23 cellular contexts compared by ENCODE assay signal in genomic region chr2:202194418-202194817, GRCh38. TPM values are rescaled to one million over a fixed set of nuclear protein-coding genes. Genes with fewer than 3 reads are reported as not detected.
DNase-seq lines count a peak whose midpoint lies in the region; ATAC-seq, FAIRE-seq and TF ChIP-seq lines count a peak whose summit lies in the region.
"Had no signal": no experiment of that assay in that cellular context is flagged by ENCODE, and none has a peak within 500 bp of the region (broad histone marks: within the 10 kb centered on the region; RNA-seq: fewer than 3 reads in every experiment).

No MANE protein-coding gene starts in this region.

- FAIRE-seq in HepG2 (lab: Jason Lieb, UNC) = no peak
- FAIRE-seq: A549, D721Med, G401.6, GM12891, GM19239 had no signal

- no peak overlapping the region for H3K4me2 ChIP-seq in HepG2 (ENCODE audit: low read depth, low read length)
- no peak overlapping the region for H3K4me2 ChIP-seq in osteoblast (ENCODE audit: insufficient read depth, low read length)
- H3K4me2 ChIP-seq: A549; BLaER1 treated with 17β-estradiol and CSF1 and Interleukin-3, amounts not matched to agents 10 nM and 100 nM had no signal

- intact Hi-C loops in HepG2 (cut with micrococcal nuclease; ENCODE audit: unreplicated experiment) = no loop called here
- intact Hi-C loops in esophagus muscularis mucosa (cut with DNase I) = no loop called here
- intact Hi-C loops in prostate gland (cut with DNase I) = no loop called here
- intact Hi-C loops in transverse colon (cut with DNase I; ENCODE audit: low total_unique reads) = no loop called here
- intact Hi-C loops in body of pancreas (cut with DNase I) = no loop called here

- H3K36me3 ChIP-seq in liver (ENCODE audit: control insufficient read depth in 4 of 4, insufficient read depth in 3 of 4, low read depth in 1 of 4, low read length in 3 of 4) (no peaks in the 10 kb centered on the region), HepG2 (replicated peaks in 1 of 2; ENCODE audit: control insufficient read depth in 1 of 2, insufficient read depth in 2 of 2, low read length in 2 of 2) (no peaks in the 10 kb centered on the region), esophagus muscularis mucosa (no peaks in the 10 kb centered on the region), osteoblast (ENCODE audit: insufficient read depth, low read length) (no peaks in the 10 kb centered on the region), prostate gland (no peaks in the 10 kb centered on the region), transverse colon (no peaks in the 10 kb centered on the region), body of pancreas (replicated peaks in 1 of 2; ENCODE audit: insufficient read depth in 1 of 2, low read depth in 2 of 2) (no peaks in the 10 kb centered on the region)
- H3K36me3 ChIP-seq: BLaER1 treated with 17β-estradiol and CSF1 and Interleukin-3, amounts not matched to agents 10 nM and 100 nM had no signal

- H3K9me3 ChIP-seq in liver (ENCODE audit: control insufficient read depth in 4 of 4, low read length in 3 of 4) (no peaks in the 10 kb centered on the region), HepG2 (ENCODE audit: low read length) (no peaks in the 10 kb centered on the region), esophagus muscularis mucosa (no peaks in the 10 kb centered on the region), osteoblast (ENCODE audit: low read depth, low read length) (no peaks in the 10 kb centered on the region), prostate gland (no peaks in the 10 kb centered on the region), transverse colon (no peaks in the 10 kb centered on the region), body of pancreas (no peaks in the 10 kb centered on the region)
- H3K9me3 ChIP-seq: A549; BLaER1 treated with 17β-estradiol and CSF1 and Interleukin-3, amounts not matched to agents 10 nM and 100 nM; Caco-2 had no signal

- H3K9ac ChIP-seq in liver (ENCODE audit: low read depth in 1 of 2, low read length in 2 of 2) (no peak overlapping the region), HepG2 (ENCODE audit: insufficient read depth, low read depth, low read length) (no peak overlapping the region)
- H3K9ac ChIP-seq: BLaER1 treated with 17β-estradiol and CSF1 and Interleukin-3, amounts not matched to agents 10 nM and 100 nM had no signal

- TF ChIP-seq POLR2A in HepG2 (IDR thresholded peaks at IDR 0.05; ENCODE audit: insufficient read depth in 1 of 2, low read depth in 2 of 2, low read length in 2 of 2) (no peak), esophagus muscularis mucosa (IDR thresholded peaks at IDR 0.05; ENCODE audit: low read depth) (no peak), prostate gland (IDR thresholded peaks at IDR 0.05) (no peak), transverse colon (IDR thresholded peaks at IDR 0.05) (no peak), body of pancreas (IDR thresholded peaks at IDR 0.05) (no peak)

- H4K20me1 ChIP-seq in HepG2 (ENCODE audit: insufficient read depth, low read length) = no peaks in the 10 kb centered on the region
- no peaks in the 10 kb centered on the region for H4K20me1 ChIP-seq in osteoblast (ENCODE audit: insufficient read depth, low read length)
- H4K20me1 ChIP-seq: BLaER1 treated with 17β-estradiol and CSF1 and Interleukin-3, amounts not matched to agents 10 nM and 100 nM had no signal

- H3K27me3 ChIP-seq in liver (ENCODE audit: control insufficient read depth in 4 of 4, insufficient read depth in 4 of 4, low read length in 3 of 4) (no peaks in the 10 kb centered on the region), HepG2 (ENCODE audit: control insufficient read depth in 1 of 2, insufficient read depth in 2 of 2, low read length in 2 of 2) (no peaks in the 10 kb centered on the region), esophagus muscularis mucosa (no peaks in the 10 kb centered on the region), osteoblast (ENCODE audit: insufficient read depth, low read length) (no peaks in the 10 kb centered on the region), prostate gland (replicated peaks; ENCODE audit: insufficient read depth) (no peaks in the 10 kb centered on the region), transverse colon (no peaks in the 10 kb centered on the region), body of pancreas (no peaks in the 10 kb centered on the region)
- H3K27me3 ChIP-seq: BLaER1 treated with 17β-estradiol and CSF1 and Interleukin-3, amounts not matched to agents 10 nM and 100 nM had no signal

- DNase-seq in HepG2 (ENCODE audit: low spot score) (no peak), esophagus muscularis mucosa (ENCODE audit: extremely low spot score) (peak; percentile 29), left lobe of liver (ENCODE audit: low spot score) (no peak), osteoblast (ENCODE audit: insufficient read length, low spot score, missing footprints) (no peak), prostate gland (ENCODE audit: low spot score) (no peak), transverse colon (no peak), body of pancreas (no peak)
- DNase-seq: AML-193; Caco-2; Calu3; CD4-positive, alpha-beta T cell; CD8-positive, alpha-beta T cell; DMS79 treated with DMSO at 0.1 percent for 48 hours; GF-D8 had no signal

- WGBS in liver = 53% methylated on average over 3 of the region's 3 CpGs
- WGBS in HepG2 (ENCODE audit: low lambda C conversion rate) = 63% methylated on average over 3 of the region's 3 CpGs
- WGBS in esophagus muscularis mucosa = 79% methylated on average over 3 of the region's 3 CpGs
- 85% methylated on average over 3 of the region's 3 CpGs for WGBS in prostate gland
- 67 to 100% methylated on average over 1 to 3 of the region's 3 CpGs for WGBS in transverse colon (ENCODE audit: low coverage in 1 of 2), 2 donors
- WGBS in body of pancreas, 2 donors = 74 to 84% methylated on average over 3 of the region's 3 CpGs

- H3K79me2 ChIP-seq in HepG2 (ENCODE audit: insufficient read depth, low read length) (no peaks in the 10 kb centered on the region), osteoblast (ENCODE audit: insufficient read depth, low read length) (no peaks in the 10 kb centered on the region)

- TF ChIP-seq CTCF in liver (IDR thresholded peaks at IDR 0.05; ENCODE audit: low read depth, low read length, missing input control) (no peak), HepG2 (CRISPR knock-in tag; IDR thresholded peaks at IDR 0.05) (no peak), esophagus muscularis mucosa (IDR thresholded peaks at IDR 0.05) (no peak), osteoblast (IDR thresholded peaks at IDR 0.05; ENCODE audit: extremely low read depth, low read depth, low read length) (no peak), prostate gland (IDR thresholded peaks at IDR 0.05) (no peak), transverse colon (IDR thresholded peaks at IDR 0.05) (no peak), body of pancreas (IDR thresholded peaks at IDR 0.05) (no peak)

- TF ChIP-seq RAD21 in liver (IDR thresholded peaks at IDR 0.05) (no peak), HepG2 (CRISPR knock-in tag; IDR thresholded peaks at IDR 0.05) (no peak)

- CTCF ChIA-PET in HepG2 (lab: Yijun Ruan, JAX; ENCODE audit: low intra/inter-chr PET ratio, low total read pairs) = no interaction called here

- H3K4me1 ChIP-seq in liver (ENCODE audit: control insufficient read depth in 4 of 4, insufficient read depth in 4 of 4, low read length in 3 of 4) = peaks cover 0 to 11% (median 9%) of the 10 kb centered on the region in 4 donors
- H3K4me1 ChIP-seq in HepG2 (ENCODE audit: insufficient read depth, low read length) = no peaks in the 10 kb centered on the region
- no peaks in the 10 kb centered on the region for H3K4me1 ChIP-seq in esophagus muscularis mucosa
- H3K4me1 ChIP-seq in osteoblast (ENCODE audit: insufficient read depth, low read length) = no peaks in the 10 kb centered on the region
- no peaks in the 10 kb centered on the region for H3K4me1 ChIP-seq in prostate gland (replicated peaks)
- H3K4me1 ChIP-seq in transverse colon = no peaks in the 10 kb centered on the region
- no peaks in the 10 kb centered on the region for H3K4me1 ChIP-seq in body of pancreas
- H3K4me1 ChIP-seq: A549, Caco-2 had no signal

- H2AFZ ChIP-seq in HepG2 (ENCODE audit: low read length) (no peak overlapping the region), osteoblast (ENCODE audit: low read length) (peak overlapping the region; percentile 31)

- no peak for TF ChIP-seq EP300 in HepG2 (IDR thresholded peaks at IDR 0.05; ENCODE audit: low read depth in 2 of 2, low read length in 2 of 2)
- no peak for TF ChIP-seq EP300 in HepG2 (CRISPR knock-in tag; IDR thresholded peaks at IDR 0.05; ENCODE audit: borderline replicate concordance)
- TF ChIP-seq EP300 in esophagus muscularis mucosa (IDR thresholded peaks at IDR 0.05) = no peak
- no peak for TF ChIP-seq EP300 in transverse colon (IDR thresholded peaks at IDR 0.05; ENCODE audit: low read depth)

- ATAC-seq in HepG2 (no peak), left lobe of liver (peak; percentile 52), body of pancreas (no peak)
- ATAC-seq: A549; CD8-positive, alpha-beta T cell had no signal

- in situ Hi-C loops in HepG2 (cut with HindIII; ENCODE audit: extremely low pct_ligation_motif_present, low pct_unique_long_range_greater_than_20kb) = no loop called here
- in situ Hi-C loops in transverse colon (cut with MboI; ENCODE audit: low pct_ligation_motif_present in 1 of 4, low pct_unique_long_range_greater_than_20kb in 1 of 4, low sequenced_read_pairs in 3 of 4) = loop anchor here in 1 of 4 donors (25.0 kb wide), 1 partner anchor 332 kb away; no protein-coding TSS in a partner anchor

- no peak overlapping the region for H3K27ac ChIP-seq in liver (ENCODE audit: low read depth in 1 of 2, low read length in 2 of 2)
- H3K27ac ChIP-seq in HepG2 (ENCODE audit: extremely low read length, insufficient read depth, low read length) = no peak overlapping the region
- no peak overlapping the region for H3K27ac ChIP-seq in esophagus muscularis mucosa (replicated peaks in 1 of 4)
- H3K27ac ChIP-seq in osteoblast (ENCODE audit: low read depth, low read length) = no peak overlapping the region
- H3K27ac ChIP-seq in prostate gland = no peak overlapping the region
- no peak overlapping the region for H3K27ac ChIP-seq in transverse colon
- H3K27ac ChIP-seq in body of pancreas = no peak overlapping the region
- H3K27ac ChIP-seq: 22Rv1; A549; BLaER1 treated with 17β-estradiol and CSF1 and Interleukin-3, amounts not matched to agents 10 nM and 100 nM; C4-2B had no signal

- POLR2A ChIA-PET in HepG2 (lab: Yijun Ruan, JAX) = no interaction called here

- BruUV-seq in HepG2 (replicated peaks; lab: Mats Ljungman, UMichigan) = no TSS peak

- H3K4me3 ChIP-seq in liver (ENCODE audit: low read depth in 1 of 3, low read length in 3 of 3) (no peak overlapping the region), HepG2 (replicated peaks in 1 of 3; ENCODE audit: insufficient read depth in 1 of 3, low read depth in 2 of 3, low read length in 3 of 3) (no peak overlapping the region), esophagus muscularis mucosa (no peak overlapping the region), osteoblast (ENCODE audit: insufficient read depth, low read length) (no peak overlapping the region), prostate gland (no peak overlapping the region), transverse colon (no peak overlapping the region), body of pancreas (no peak overlapping the region)
- H3K4me3 ChIP-seq: A549; BLaER1 treated with 17β-estradiol and CSF1 and Interleukin-3, amounts not matched to agents 10 nM and 100 nM had no signal

RNA-seq across cellular contexts. Expression of gene SUMO1, which starts 44.0 kb away (rescaled TPM):
- total RNA-seq in liver (10 to 100 TPM; 42.7 to 51.5 TPM), HepG2 (2016; rRNA removed; fragmentation: Illumina TruSeq; extraction: Trizol) (173 and 267 TPM in 2 replicates), esophagus muscularis mucosa (10 to 100 TPM; 54.6 to 85.6 (median 74.3) TPM), left lobe of liver (46.4 TPM), osteoblast (107 and 111 TPM in 2 replicates), prostate gland (10 to 100 TPM; 70.4 to 95.4 TPM), transverse colon (10 to 100 TPM; 15.3 to 69.1 (median 54.3) TPM), body of pancreas (10 to 100 TPM in 1 of 2 donors, 1 to 10 TPM in 1; 5.6 to 43.8 TPM)
- polyA plus RNA-seq in liver (100 to 1,000 TPM in 1 of 2 donors, 10 to 100 TPM in 1; 51.4 to 139 TPM), HepG2 (2011; rRNA removed) (66.6 and 101 TPM in 2 replicates)
- 49.4 and 50.3 TPM in 2 replicates for total RNA-seq in HepG2 (2016; cell fraction: cytosol; rRNA removed; fragmentation: Illumina TruSeq; extraction: Trizol; ENCODE audit: low read depth)
- 180 and 275 TPM in 2 replicates for total RNA-seq in HepG2 (2016; cell fraction: insoluble cytoplasmic fraction; rRNA removed; fragmentation: Illumina TruSeq; extraction: Trizol)
- 126 and 129 TPM in 2 replicates for total RNA-seq in HepG2 (2016; cell fraction: membrane; rRNA removed; fragmentation: Illumina TruSeq; extraction: Trizol)
- 67.2 and 70.9 TPM in 2 replicates for total RNA-seq in HepG2 (2016; cell fraction: nucleus; rRNA removed; fragmentation: Illumina TruSeq; extraction: Trizol)
- polyA plus RNA-seq in HepG2 (2011; cell fraction: cytosol; rRNA removed) = 30.8 and 49.8 TPM in 2 replicates
- 9.5 and 13.2 TPM in 2 replicates for polyA plus RNA-seq in HepG2 (2011; cell fraction: nucleus; rRNA removed)
- polyA plus RNA-seq in HepG2 (2012) = 125 and 152 TPM in 2 replicates
- 46.4 and 59.6 TPM in 2 replicates for polyA plus RNA-seq in HepG2 (2016; cell fraction: cytosol; fragmentation: Illumina TruSeq; extraction: Trizol; ENCODE audit: low read depth)
- polyA plus RNA-seq in HepG2 (2016; cell fraction: insoluble cytoplasmic fraction; fragmentation: Illumina TruSeq; extraction: Trizol; ENCODE audit: low read depth) = 350 and 397 TPM in 2 replicates
- 114 and 128 TPM in 2 replicates for polyA plus RNA-seq in HepG2 (2016; cell fraction: membrane; fragmentation: Illumina TruSeq; extraction: Trizol; ENCODE audit: low read depth)
- polyA plus RNA-seq in HepG2 (2016; cell fraction: nucleus; fragmentation: Illumina TruSeq; extraction: Trizol; ENCODE audit: insufficient read depth, low read depth) = 128 and 143 TPM in 2 replicates
- polyA minus RNA-seq in HepG2 (2011; rRNA and poly(A)+ RNA removed; ENCODE audit: low replicate concordance) = 20.6 and 23.3 TPM in 2 replicates
- 48.4 and 52.0 TPM in 2 replicates for polyA minus RNA-seq in HepG2 (2011; cell fraction: cytosol; rRNA and poly(A)+ RNA removed)
- 24.3 and 25.2 TPM in 2 replicates for polyA minus RNA-seq in HepG2 (2011; cell fraction: nucleus; rRNA and poly(A)+ RNA removed)
